17 cellular contexts compared by ENCODE assay signal in genomic region chr13:102132896-102133295, GRCh38.
"Had no signal": no experiment of that assay in that cellular context is flagged by ENCODE, and none has a peak within 500 bp of the region (broad histone marks: within the 10 kb centered on the region; RNA-seq: fewer than 3 reads in every experiment).

No MANE protein-coding gene starts in this region.

- ATAC-seq: activated naive CD8-positive, alpha-beta T cell treated with anti-CD3 and anti-CD28 coated beads, Interleukin-2, amount 50 U/mL, for 24 hours; heart left ventricle; stimulated activated naive CD8-positive, alpha-beta T cell treated with anti-CD3 and anti-CD28 coated beads, Interleukin-15, amount 100 ng/mL, for 72 hours had no signal

- DNase-seq: activated CD4-positive, alpha-beta T cell treated with anti-CD3 and anti-CD28 coated beads for 1 hour; activated CD8-positive, alpha-beta memory T cell treated with anti-CD3 and anti-CD28 coated beads for 24 hours; activated CD8-positive, alpha-beta memory T cell treated with anti-CD3 and anti-CD28 coated beads, Interleukin-2, amount 50 U/mL, for 48 hours; activated effector memory CD4-positive, alpha-beta T cell treated with Interleukin-2 at 50 U/mL for 16 hours; activated naive CD4-positive, alpha-beta T cell treated with anti-CD3 and anti-CD28 coated beads, Interleukin-2, amount 10 ng/mL, durations not matched to agents 7 days and 5 days; activated naive CD8-positive, alpha-beta T cell treated with anti-CD3 and anti-CD28 coated beads, Interleukin-2, amount 50 U/mL, for 24 hours; activated T-cell treated with anti-CD3 and anti-CD28 coated beads, Interleukin-2, amount 50 U/mL, for 48 hours; colonic mucosa; heart left ventricle; left ventricle myocardium inferior; mammary epithelial cell; occipital lobe; posterior cingulate gyrus; retina; stimulated activated naive CD8-positive, alpha-beta T cell treated with anti-CD3 and anti-CD28 coated beads, Interleukin-15, amount 100 ng/mL, for 72 hours; transverse colon; uterus had no signal
